Comparison of ENCODE assay signal across 21 cellular contexts in genomic region chr19:10683064-10683426, GRCh38. TPM values are rescaled to one million over a fixed set of nuclear protein-coding genes. Genes with fewer than 3 reads are reported as not detected.
A peak's percentile ranks its signal among the peaks of the same experiment; 100 is the strongest.
DNase-seq lines count a peak whose midpoint lies in the region; ATAC-seq, FAIRE-seq and TF ChIP-seq lines count a peak whose summit lies in the region.
"Had no signal": no experiment of that assay in that cellular context is flagged by ENCODE, and none has a peak within 500 bp of the region (broad histone marks: within the 10 kb centered on the region; RNA-seq: fewer than 3 reads in every experiment).

No MANE protein-coding gene starts in this region.

- H2BK20ac ChIP-seq in H1 (ENCODE audit: low read length) = no peak overlapping the region

- POLR2A ChIA-PET in H1 (lab: Charles Lee; ENCODE audit: partially characterized antibody) (interaction anchor here (1.0 to 59.0 kb wide), 4 partner anchors 9 to 131 kb away, joined by 5 to 1874 read pairs (median 940); partner anchors contain the start of genes DNM2, ILF3 and QTRT1), T-cell (lab: Charles Lee) (interaction anchor here in 1 of 2 donors (0.5 kb wide), 1 partner anchor 14 kb away, joined by 4 read pairs; no protein-coding TSS in a partner anchor)

- no peak; a peak in 1 of 3 replicates for TF ChIP-seq POLR2A in H1 (IDR thresholded peaks at IDR 0.05; ENCODE audit: control extremely low read depth in 1 of 2, low read depth in 2 of 2, low read length in 2 of 2)

- H3K4me3 Mint-ChIP-seq in T-cell = no peak overlapping the region
- H3K4me3 Mint-ChIP-seq: CD4-positive, alpha-beta T cell had no signal

- no peak overlapping the region for H4K8ac ChIP-seq in H1 (ENCODE audit: extremely low read depth, insufficient read depth, low read length)

- H3K27me3 ChIP-seq in HUES64 (ENCODE audit: insufficient read depth, low read length) (no peaks in the 10 kb centered on the region), H1 (replicated peaks in 1 of 4; ENCODE audit: control insufficient read depth in 3 of 4, extremely low read depth in 1 of 4, insufficient read depth in 3 of 4, low read length in 3 of 4) (no peaks in the 10 kb centered on the region), osteoblast (ENCODE audit: insufficient read depth, low read length) (no peaks in the 10 kb centered on the region)
- H3K27me3 ChIP-seq: BLaER1 treated with 17β-estradiol and CSF1 and Interleukin-3, amounts not matched to agents 10 nM and 100 nM; MG63; SJSA1 had no signal

- TF ChIP-seq CTCF in H1 (IDR thresholded peaks at IDR 0.05; ENCODE audit: control extremely low read depth in 1 of 3, insufficient read depth in 1 of 3, low read depth in 1 of 3, low read length in 3 of 3) (no peak), osteoblast (IDR thresholded peaks at IDR 0.05; ENCODE audit: extremely low read depth, low read depth, low read length) (no peak)

- H3K36me3 ChIP-seq in HUES64 (ENCODE audit: insufficient read depth, low read length) (peaks cover 99% of the 10 kb centered on the region), H1 (ENCODE audit: control insufficient read depth in 2 of 4, insufficient read depth in 4 of 4, low read length in 3 of 4) (peaks cover 94 to 100% (median 96%) of the 10 kb centered on the region in 4 experiments), osteoblast (ENCODE audit: insufficient read depth, low read length) (peaks cover 93% of the 10 kb centered on the region)

- H3K4me1 ChIP-seq in HUES64 (ENCODE audit: insufficient read depth, low read length) (no peaks in the 10 kb centered on the region), H1 (replicated peaks in 1 of 4; ENCODE audit: control insufficient read depth in 3 of 4, insufficient read depth in 4 of 4, low read length in 3 of 4) (no peaks in the 10 kb centered on the region; a peak in 2 of 7 replicates), osteoblast (ENCODE audit: insufficient read depth, low read length) (peaks cover 5% of the 10 kb centered on the region)
- H3K4me1 ChIP-seq: SJSA1 had no signal

- no peak overlapping the region for H3K23ac ChIP-seq in H1 (ENCODE audit: insufficient read length)

- H2BK12ac ChIP-seq in H1 (ENCODE audit: low read depth, low read length) = no peak overlapping the region

- CTCF ChIA-PET in H1 (lab: Charles Lee; ENCODE audit: partially characterized antibody) (interaction anchor here (0.6 to 2.1 kb wide), 4 partner anchors 9 to 102 kb away, joined by 3 to 10 read pairs (median 3); no protein-coding TSS in a partner anchor), T-cell (lab: Charles Lee) (interaction anchor here in 1 of 2 donors (0.5 kb wide), 1 partner anchor 286 kb away, joined by 4 read pairs; no protein-coding TSS in a partner anchor)

- H3K9ac ChIP-seq in HUES64 (ENCODE audit: low read depth, low read length) (no peak overlapping the region), H1 (replicated peaks in 1 of 4; ENCODE audit: extremely low read depth in 1 of 4, low read depth in 3 of 4, low read length in 3 of 4) (no peak overlapping the region)
- H3K9ac ChIP-seq: BLaER1 treated with 17β-estradiol and CSF1 and Interleukin-3, amounts not matched to agents 10 nM and 100 nM had no signal

- TF ChIP-seq EP300 in H1 (IDR thresholded peaks at IDR 0.05; ENCODE audit: borderline replicate concordance in 1 of 2, low read depth in 2 of 2, low read length in 2 of 2) = no peak

- H3K56ac ChIP-seq in H1 (replicated peaks; ENCODE audit: insufficient read length, low read depth, low read length) = no peak overlapping the region

- WGBS in HUES64 = 93% methylated on average over 15 of the region's 15 CpGs
- 92% methylated on average over 15 of the region's 15 CpGs; no CpG with 5 or more reads in 1 of the 2 experiments for WGBS in H1 (ENCODE audit: extremely low coverage in 1 of 2, insufficient coverage in 1 of 2, insufficient read length in 1 of 2, insufficient replicate concordance in 2 of 2, low coverage in 1 of 2, low lambda C conversion rate in 2 of 2, missing lambda C conversion rate in 1 of 2), 2 experiments

- H2AFZ ChIP-seq in H1 (ENCODE audit: low read length) (no peak overlapping the region), osteoblast (ENCODE audit: low read length) (no peak overlapping the region)

- H3K9me3 ChIP-seq in HUES64 (ENCODE audit: insufficient read depth, low read depth, low read length) (no peaks in the 10 kb centered on the region), H1 (ENCODE audit: insufficient read depth in 2 of 2, low read depth in 1 of 2, low read length in 1 of 2) (no peaks in the 10 kb centered on the region), osteoblast (ENCODE audit: low read depth, low read length) (no peaks in the 10 kb centered on the region)
- H3K9me3 ChIP-seq: BLaER1 treated with 17β-estradiol and CSF1 and Interleukin-3, amounts not matched to agents 10 nM and 100 nM; MG63; SJSA1 had no signal

- no peak overlapping the region; the same call in 1 of the 2 replicates for H2BK5ac ChIP-seq in H1 (ENCODE audit: low read depth, low read length)

- DNase-seq in D341Med (ENCODE audit: low spot score) (peak; percentile 23), H1 (ENCODE audit: low read depth in 1 of 2, low spot score in 2 of 2) (no peak), osteoblast (ENCODE audit: insufficient read length, low spot score, missing footprints) (peak; percentile 52), T-cell (no peak), T1000 (lab: John Stamatoyannopoulos, UW) (no peak), SW480 (ENCODE audit: low spot score) (no peak)
- DNase-seq: CD4-positive, alpha-beta T cell; DMS53; IMR-90; KG1; MG63; NCI-H2029; NCI-H446 treated with DMSO at 0.1 percent for 48 hours; NCI-H526; NCI-H82; NK-92 treated with Interleukin-12 subunit alpha and Interleukin-12 subunit beta, amount 100 ng/mL, for 24 hours; PC-3 had no signal

- no peak overlapping the region for H4K91ac ChIP-seq in H1 (replicated peaks; ENCODE audit: insufficient read length, low read length)

- peaks cover 44 to 56% of the 10 kb centered on the region in 2 experiments for H4K20me1 ChIP-seq in H1 (replicated peaks in 1 of 2; ENCODE audit: control insufficient read depth in 1 of 2, insufficient read depth in 2 of 2, low read length in 2 of 2)
- peaks cover 52% of the 10 kb centered on the region for H4K20me1 ChIP-seq in osteoblast (ENCODE audit: insufficient read depth, low read length)

- no peak overlapping the region for H3K18ac ChIP-seq in H1 (ENCODE audit: extremely low read depth, low read length)

- no peak overlapping the region for H3K4ac ChIP-seq in H1 (replicated peaks; ENCODE audit: insufficient read length, low read depth, low read length)

- no peak overlapping the region for H2BK120ac ChIP-seq in H1 (replicated peaks; ENCODE audit: low read depth, low read length)

- H3K4me2 ChIP-seq in H1 (ENCODE audit: insufficient read depth in 1 of 2, low read depth in 2 of 2, low read length in 2 of 2) (no peak overlapping the region), osteoblast (ENCODE audit: insufficient read depth, low read length) (no peak overlapping the region)
- H3K4me2 ChIP-seq: BLaER1 treated with 17β-estradiol and CSF1 and Interleukin-3, amounts not matched to agents 10 nM and 100 nM had no signal

- no peaks in the 10 kb centered on the region for H3K4me1 Mint-ChIP-seq in T-cell

- no peaks in the 10 kb centered on the region for H3K23me2 ChIP-seq in H1 (ENCODE audit: low read depth, low read length)

- H3K4me3 ChIP-seq in HUES64 (ENCODE audit: low read length) (no peak overlapping the region), H1 (ENCODE audit: extremely low read depth in 1 of 4, insufficient read depth in 2 of 4, low read depth in 3 of 4, low read length in 4 of 4) (no peak overlapping the region), osteoblast (ENCODE audit: insufficient read depth, low read length) (no peak overlapping the region)
- H3K4me3 ChIP-seq: BLaER1 treated with 17β-estradiol and CSF1 and Interleukin-3, amounts not matched to agents 10 nM and 100 nM; MG63; SJSA1 had no signal

- no peak overlapping the region for H2AK5ac ChIP-seq in H1 (ENCODE audit: low read depth, low read length)

- H3K27ac ChIP-seq in HUES64 (ENCODE audit: low read depth, low read length) = peak overlapping the region; percentile 42; the same call in 1 of the 2 replicates
- H3K27ac ChIP-seq in H1 (ENCODE audit: low read depth, low read length) = peak overlapping the region; percentile 7; the same call in 1 of the 2 replicates
- no peak overlapping the region for H3K27ac ChIP-seq in osteoblast (ENCODE audit: low read depth, low read length)
- H3K27ac ChIP-seq: BLaER1 treated with 17β-estradiol and CSF1 and Interleukin-3, amounts not matched to agents 10 nM and 100 nM; SJSA1 had no signal

- no peak overlapping the region for H2BK15ac ChIP-seq in H1 (ENCODE audit: low read length)

- H3K79me2 ChIP-seq in H1 (ENCODE audit: control insufficient read depth in 1 of 2, insufficient read depth in 2 of 2, low read length in 2 of 2) (peaks cover 0 to 79% of the 10 kb centered on the region in 2 experiments; a peak in 2 of 4 replicates), osteoblast (ENCODE audit: insufficient read depth, low read length) (peaks cover 85% of the 10 kb centered on the region)

- no peak for TF ChIP-seq RAD21 in H1 (IDR thresholded peaks at IDR 0.05 in 1 of 2, conservative IDR thresholded peaks at IDR 0.05 in 1 of 2; ENCODE audit: low read depth in 2 of 2, low read length in 2 of 2)

- FAIRE-seq in H1 (lab: Jason Lieb, UNC) = no peak

- peaks cover 38% of the 10 kb centered on the region for H3K36me3 Mint-ChIP-seq in T-cell

- H3K9me3 Mint-ChIP-seq in T-cell = no peaks in the 10 kb centered on the region
- H3K9me3 Mint-ChIP-seq: CD4-positive, alpha-beta T cell had no signal

- no peak overlapping the region for H3K27ac Mint-ChIP-seq in T-cell
- H3K27ac Mint-ChIP-seq: CD4-positive, alpha-beta T cell had no signal

- ATAC-seq in T-cell (replicated peaks in 1 of 4) = no peak
- ATAC-seq: PC-3, Right ventricle myocardium inferior had no signal

- H3K79me1 ChIP-seq in H1 (ENCODE audit: low read depth, low read length) = peaks cover 10% of the 10 kb centered on the region; the same call in 1 of the 2 replicates

- H3K14ac ChIP-seq in H1 (ENCODE audit: insufficient read length) = no peak overlapping the region

- H3K27me3 Mint-ChIP-seq in T-cell = no peaks in the 10 kb centered on the region
- H3K27me3 Mint-ChIP-seq: CD4-positive, alpha-beta T cell had no signal

- no peak overlapping the region for H4K5ac ChIP-seq in H1 (ENCODE audit: insufficient read length, low read depth, low read length)

RNA-seq across cellular contexts. Expression of gene QTRT1, which starts 18.2 kb away (rescaled TPM):
- 35.8 TPM for polyA plus RNA-seq in HUES64 (2013, experiment 1 of 2)
- polyA plus RNA-seq in HUES64 (2013, experiment 2 of 2) = 30.4 TPM
- 61.1 and 61.6 TPM in 2 replicates for total RNA-seq in H1 (2021; fragmentation: NEBNext Ultra II Directional; extraction: Animal tissue kit (Norgen Biotek cat#: 25700))
- 94.2 and 126 TPM in 2 replicates for polyA plus RNA-seq in H1 (2011; rRNA removed)
- polyA plus RNA-seq in H1 (2011; cell fraction: cytosol; rRNA removed) = 106 TPM
- 245 TPM for polyA plus RNA-seq in H1 (2011; cell fraction: nucleus; rRNA removed)
- 59.3 to 105 TPM (median 99.7 TPM) in 4 replicates for polyA plus RNA-seq in H1 (2012, experiment 1 of 2)
- 74.3 TPM for polyA plus RNA-seq in H1 (2012, experiment 2 of 2)
- 33.7 TPM for polyA plus RNA-seq in H1 (2013, experiment 1 of 2)
- 31.1 TPM for polyA plus RNA-seq in H1 (2013, experiment 2 of 2)
- polyA minus RNA-seq in H1 (2011; rRNA and poly(A)+ RNA removed) = 24.7 and 28.9 TPM in 2 replicates
- 20.5 TPM for polyA minus RNA-seq in H1 (2011; cell fraction: cytosol; rRNA and poly(A)+ RNA removed)
- polyA minus RNA-seq in H1 (2011; cell fraction: nucleus; rRNA and poly(A)+ RNA removed) = 38.8 TPM
- total RNA-seq in osteoblast = 34.0 and 36.5 TPM in 2 replicates
- total RNA-seq in T-cell = 10 to 100 TPM; 47.7 to 68.1 (median 55.1) TPM

RNA-seq across cellular contexts. Expression of gene ILF3, which starts 28.9 kb away (rescaled TPM):
- 346 TPM for polyA plus RNA-seq in HUES64 (2013, experiment 1 of 2)
- polyA plus RNA-seq in HUES64 (2013, experiment 2 of 2) = 330 TPM
- total RNA-seq in H1 (2021; fragmentation: NEBNext Ultra II Directional; extraction: Animal tissue kit (Norgen Biotek cat#: 25700)) = 675 and 695 TPM in 2 replicates
- 291 and 412 TPM in 2 replicates for polyA plus RNA-seq in H1 (2011; rRNA removed)
- 422 TPM for polyA plus RNA-seq in H1 (2011; cell fraction: cytosol; rRNA removed)
- polyA plus RNA-seq in H1 (2011; cell fraction: nucleus; rRNA removed) = 936 TPM
- 420 to 558 TPM (median 549 TPM) in 4 replicates for polyA plus RNA-seq in H1 (2012, experiment 1 of 2)
- polyA plus RNA-seq in H1 (2012, experiment 2 of 2) = 262 TPM
- 360 TPM for polyA plus RNA-seq in H1 (2013, experiment 1 of 2)
- 337 TPM for polyA plus RNA-seq in H1 (2013, experiment 2 of 2)
- polyA minus RNA-seq in H1 (2011; rRNA and poly(A)+ RNA removed) = 399 and 421 TPM in 2 replicates
- 267 TPM for polyA minus RNA-seq in H1 (2011; cell fraction: cytosol; rRNA and poly(A)+ RNA removed)
- polyA minus RNA-seq in H1 (2011; cell fraction: nucleus; rRNA and poly(A)+ RNA removed) = 311 TPM
- total RNA-seq in osteoblast = 105 and 107 TPM in 2 replicates
- 100 to 1,000 TPM; 331 to 490 (median 370) TPM for total RNA-seq in T-cell

RNA-seq across cellular contexts. Expression of gene DNM2, which starts 34.8 kb away (rescaled TPM):
- polyA plus RNA-seq in HUES64 (2013, experiment 1 of 2) = 70.7 TPM
- 67.0 TPM for polyA plus RNA-seq in HUES64 (2013, experiment 2 of 2)
- 120 TPM in 2 replicates for total RNA-seq in H1 (2021; fragmentation: NEBNext Ultra II Directional; extraction: Animal tissue kit (Norgen Biotek cat#: 25700))
- polyA plus RNA-seq in H1 (2011; rRNA removed) = 61.9 and 83.4 TPM in 2 replicates
- 67.2 TPM for polyA plus RNA-seq in H1 (2011; cell fraction: cytosol; rRNA removed)
- polyA plus RNA-seq in H1 (2011; cell fraction: nucleus; rRNA removed) = 179 TPM
- 78.8 to 103 TPM (median 98.1 TPM) in 4 replicates for polyA plus RNA-seq in H1 (2012, experiment 1 of 2)
- 90.9 TPM for polyA plus RNA-seq in H1 (2012, experiment 2 of 2)
- 65.5 TPM for polyA plus RNA-seq in H1 (2013, experiment 1 of 2)
- polyA plus RNA-seq in H1 (2013, experiment 2 of 2) = 58.4 TPM
- polyA minus RNA-seq in H1 (2011; rRNA and poly(A)+ RNA removed) = 131 and 151 TPM in 2 replicates
- 66.2 TPM for polyA minus RNA-seq in H1 (2011; cell fraction: cytosol; rRNA and poly(A)+ RNA removed)
- 116 TPM for polyA minus RNA-seq in H1 (2011; cell fraction: nucleus; rRNA and poly(A)+ RNA removed)
- total RNA-seq in osteoblast (89.6 and 102 TPM in 2 replicates), T-cell (100 to 1,000 TPM; 272 to 329 (median 297) TPM)

RNA-seq across cellular contexts. Expression of gene SLC44A2, which starts 57.7 kb away (rescaled TPM):
- polyA plus RNA-seq in HUES64 (2013, experiment 1 of 2) = 58.0 TPM
- polyA plus RNA-seq in HUES64 (2013, experiment 2 of 2) = 76.6 TPM
- total RNA-seq in H1 (2021; fragmentation: NEBNext Ultra II Directional; extraction: Animal tissue kit (Norgen Biotek cat#: 25700)) = 118 and 120 TPM in 2 replicates
- 105 and 113 TPM in 2 replicates for polyA plus RNA-seq in H1 (2011; rRNA removed)
- 80.7 TPM for polyA plus RNA-seq in H1 (2011; cell fraction: cytosol; rRNA removed)
- 208 TPM for polyA plus RNA-seq in H1 (2011; cell fraction: nucleus; rRNA removed)
- 91.8 to 115 TPM (median 97.4 TPM) in 4 replicates for polyA plus RNA-seq in H1 (2012, experiment 1 of 2)
- polyA plus RNA-seq in H1 (2012, experiment 2 of 2) = 122 TPM
- 119 TPM for polyA plus RNA-seq in H1 (2013, experiment 1 of 2)
- 115 TPM for polyA plus RNA-seq in H1 (2013, experiment 2 of 2)
- polyA minus RNA-seq in H1 (2011; rRNA and poly(A)+ RNA removed) = 110 and 111 TPM in 2 replicates
- polyA minus RNA-seq in H1 (2011; cell fraction: cytosol; rRNA and poly(A)+ RNA removed) = 60.9 TPM
- 63.2 TPM for polyA minus RNA-seq in H1 (2011; cell fraction: nucleus; rRNA and poly(A)+ RNA removed)
- total RNA-seq in osteoblast (43.0 and 49.9 TPM in 2 replicates), T-cell (100 to 1,000 TPM; 204 to 228 (median 218) TPM)

Comparison
In these comparisons a context has a peak if more than half of its experiments do, and no peak if none do; other contexts are left out.
1. DNase-seq: peak in D341Med (single experiment) and osteoblast (single experiment); none in H1 (0 of 2), T-cell (0 of 34), T1000 (single experiment) and SW480 (single experiment).